In genomic region chr15:60757831-60758570, GRCh38 we compare ENCODE assay signal across 1 cellular context.
TF ChIP-seq lines count a peak whose summit lies in the region.

No MANE protein-coding gene starts in this region.

TF ChIP-seq in IMR-90, 13 proteins besides CTCF, POLR2A, EP300 and RAD21 (continued from another document):
- TF ChIP-seq MAFK (IDR thresholded peaks at IDR 0.05; ENCODE audit: low read depth, low read length) (no peak), MAZ (IDR thresholded peaks at IDR 0.05; ENCODE audit: borderline replicate concordance, low read depth, low read length) (no peak), USF2 (IDR thresholded peaks at IDR 0.05; ENCODE audit: low read depth, low read length) (no peak), BHLHE40 (IDR thresholded peaks at IDR 0.05; ENCODE audit: low read depth, low read length) (no peak), MXI1 (IDR thresholded peaks at IDR 0.05; ENCODE audit: borderline replicate concordance, low read depth, low read length) (no peak), CEBPB (IDR thresholded peaks at IDR 0.05; ENCODE audit: low read depth, low read length) (no peak), ELK1 (IDR thresholded peaks at IDR 0.05; ENCODE audit: borderline replicate concordance, low read depth, low read length) (no peak), RFX5 (IDR thresholded peaks at IDR 0.05; ENCODE audit: low read depth, low read length) (no peak), RCOR1 (IDR thresholded peaks at IDR 0.05; ENCODE audit: insufficient replicate concordance, low read length) (no peak), SMC3 (IDR thresholded peaks at IDR 0.05; ENCODE audit: low read depth, low read length) (no peak), FOS (IDR thresholded peaks at IDR 0.05; ENCODE audit: low read depth, low read length) (no peak)
